Comparison of ENCODE assay signal across 15 cellular contexts in the genomic region with DNA sequence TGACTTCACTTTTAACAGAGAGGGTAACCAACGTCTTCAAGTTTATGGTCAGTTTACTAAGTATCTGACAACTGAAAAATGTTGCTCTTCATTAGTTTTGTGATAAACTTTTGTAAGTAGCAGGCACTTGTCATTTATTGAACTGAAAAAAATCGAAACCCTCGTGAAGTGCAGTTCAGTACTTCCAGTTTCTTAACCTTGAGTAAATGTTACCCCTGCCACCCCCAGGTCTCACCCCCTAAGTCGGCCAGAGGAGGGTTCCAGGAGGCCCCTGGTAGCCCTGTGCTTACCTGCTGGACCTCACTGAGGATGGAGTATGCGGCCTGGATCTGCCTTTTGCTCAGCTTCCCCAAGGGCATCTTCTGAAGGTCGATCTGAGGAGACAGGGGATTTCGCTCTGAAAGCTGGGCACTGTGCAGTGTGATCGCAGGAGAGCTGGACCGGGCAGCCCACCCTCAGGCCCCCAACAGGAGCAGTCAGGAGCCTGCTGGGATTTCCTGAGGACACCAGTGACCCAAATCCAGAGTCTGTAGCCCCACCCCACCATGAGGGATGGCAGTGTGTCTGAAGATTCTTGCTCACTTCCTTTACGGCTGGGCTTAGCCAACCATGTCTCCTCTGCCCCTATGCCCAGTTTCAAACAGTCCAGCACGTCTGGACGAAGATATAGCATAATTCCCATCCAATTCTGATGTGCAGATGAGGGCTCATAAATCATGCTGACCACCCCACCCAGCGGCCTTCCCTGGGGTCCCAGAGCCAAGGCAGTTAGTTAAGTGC. TPM values are rescaled to one million over a fixed set of nuclear protein-coding genes. Genes with fewer than 3 reads are reported as not detected.
DNase-seq lines count a peak whose midpoint lies in the region; ATAC-seq and TF ChIP-seq lines count a peak whose summit lies in the region.
"Had no signal": no experiment of that assay in that cellular context is flagged by ENCODE, and none has a peak within 500 bp of the region (broad histone marks: within the 10 kb centered on the region; RNA-seq: fewer than 3 reads in every experiment).

No MANE protein-coding gene starts in this region.

- no peak overlapping the region for H3K4me2 ChIP-seq in GM23248 (ENCODE audit: unreplicated experiment)
- H3K4me2 ChIP-seq: GM23338 had no signal

- H3K9me2 ChIP-seq in GM23248 (ENCODE audit: insufficient read depth), result no peaks in the 10 kb centered on the region

- intact Hi-C loops in ovary (cut with DNase I), result no loop called here

- no peak for TF ChIP-seq CTCF in ovary (IDR thresholded peaks at IDR 0.05)

- H3K9ac ChIP-seq in GM23248, result no peak overlapping the region

- H3K79me2 ChIP-seq in GM23248 (ENCODE audit: insufficient read depth), result no peaks in the 10 kb centered on the region

- H3K4me1 ChIP-seq in GM23248 (ENCODE audit: insufficient read depth) (no peaks in the 10 kb centered on the region), ovary (ENCODE audit: insufficient read depth) (no peaks in the 10 kb centered on the region)
- H3K4me1 ChIP-seq: upper lobe of left lung had no signal

- ATAC-seq in GM18508 (IDR thresholded peaks at IDR 0.05; ENCODE audit: insufficient read depth, unreplicated experiment) (peak; percentile 54), GM19463 (IDR thresholded peaks at IDR 0.05; ENCODE audit: unreplicated experiment) (peak; percentile 71), HG03064 (IDR thresholded peaks at IDR 0.05; ENCODE audit: low read depth, unreplicated experiment) (peak; percentile 49), esophagus mucosa (no peak)
- ATAC-seq: GM23338, HepG2 had no signal

- no peaks in the 10 kb centered on the region for H3F3A ChIP-seq in GM23248 (ENCODE audit: insufficient read depth)

- no peak overlapping the region for H3K4me3 ChIP-seq in GM23248
- H3K4me3 ChIP-seq in ovary, result no peak overlapping the region
- H3K4me3 ChIP-seq: GM23338, upper lobe of left lung had no signal

- no peak for TF ChIP-seq EP300 in ovary (IDR thresholded peaks at IDR 0.05)

- TF ChIP-seq POLR2A in ovary (IDR thresholded peaks at IDR 0.05), result no peak

- H2AFZ ChIP-seq in GM23248, result no peak overlapping the region
- H2AFZ ChIP-seq: GM23338 had no signal

- H3K27ac ChIP-seq in GM23248, result no peak overlapping the region
- no peak overlapping the region for H3K27ac ChIP-seq in ovary
- H3K27ac ChIP-seq: upper lobe of left lung had no signal

- H4K20me1 ChIP-seq in GM23248 (ENCODE audit: insufficient read depth), result no peaks in the 10 kb centered on the region

- no peaks in the 10 kb centered on the region for H3K9me3 ChIP-seq in GM23248 (ENCODE audit: low read depth)
- no peaks in the 10 kb centered on the region for H3K9me3 ChIP-seq in ovary
- H3K9me3 ChIP-seq: upper lobe of left lung had no signal

- DNase-seq in islet precursor cell (peak; percentile 19), GM23248 (no peak), ovary (no peak), activated T-cell treated with anti-CD3 and anti-CD28 coated beads for 4 hours (no peak)
- DNase-seq: activated CD4-positive, alpha-beta T cell treated with anti-CD3 and anti-CD28 coated beads, Interleukin-2, amount 10 ng/mL, durations not matched to agents 7 days and 5 days; activated naive CD8-positive, alpha-beta T cell treated with anti-CD3 and anti-CD28 coated beads, Interleukin-2, amount 10 ng/mL, durations not matched to agents 7 days and 5 days; mesendoderm; NCI-H345; upper lobe of left lung had no signal

- in situ Hi-C loops in GM23248 (cut with MboI), result no loop called here

- 89% methylated on average over 13 of the region's 13 CpGs for WGBS in GM23248 (ENCODE audit: low coverage in 1 of 2, low lambda C conversion rate in 2 of 2, missing lambda C conversion rate in 2 of 2), 2 experiments
- 81 to 85% (median 83%) methylated on average over 13 of the region's 13 CpGs for WGBS in ovary, 3 donors

- H3K27me3 ChIP-seq in GM23248 (replicated peaks; ENCODE audit: insufficient read depth) (no peaks in the 10 kb centered on the region), ovary (no peaks in the 10 kb centered on the region)
- H3K27me3 ChIP-seq: upper lobe of left lung had no signal

- H3K36me3 ChIP-seq in GM23248 (ENCODE audit: low read depth) (peaks cover 8% of the 10 kb centered on the region; the same call in 1 of the 2 replicates), ovary (no peaks in the 10 kb centered on the region)

RNA-seq across cellular contexts. Expression of gene PARP1, which starts 37.6 kb away (rescaled TPM):
- total RNA-seq in esophagus mucosa, result 55.2 TPM
- total RNA-seq in GM23248 (2014; rRNA removed; shearing (Covaris generic)), result 50.0 and 70.4 TPM in 2 replicates
- 46.2 and 53.4 TPM in 2 replicates for polyA plus RNA-seq in GM23248 (2016; fragmentation: Nextera tagmentation; extraction: Ambion mirVana)
- 10 to 100 TPM; 35.9 to 71.4 (median 63.1) TPM for total RNA-seq in ovary
- polyA plus RNA-seq in ovary, result 10 to 100 TPM; 24.7 to 74.6 TPM
